Comparison of ENCODE assay signal across 29 cellular contexts in the genomic region with DNA sequence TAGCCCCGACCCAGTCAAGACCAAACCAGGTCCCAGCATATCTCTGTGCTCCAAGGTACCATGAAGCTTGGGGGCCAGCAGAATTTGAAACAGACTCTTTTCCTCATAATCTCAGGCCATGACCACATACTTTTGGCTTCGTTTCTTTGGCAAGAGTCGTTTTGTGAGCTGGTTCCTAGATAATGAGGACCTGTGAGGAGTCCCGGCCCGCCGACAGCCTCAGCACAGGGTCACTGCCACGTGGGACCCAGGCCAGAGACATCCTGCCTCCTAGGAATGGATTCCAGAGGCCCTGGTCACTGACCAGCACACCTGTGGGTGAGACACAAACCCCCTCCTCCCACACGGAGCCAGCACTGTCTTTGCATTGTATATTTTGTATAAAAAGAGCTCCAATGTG.
DNase-seq lines count a peak whose midpoint lies in the region; ATAC-seq and TF ChIP-seq lines count a peak whose summit lies in the region.
"Had no signal": no experiment of that assay in that cellular context is flagged by ENCODE, and none has a peak within 500 bp of the region (broad histone marks: within the 10 kb centered on the region; RNA-seq: fewer than 3 reads in every experiment).

No MANE protein-coding gene starts in this region.

- H3K27ac ChIP-seq in mammary epithelial cell (ENCODE audit: insufficient read depth, low read depth, low read length) (no peak overlapping the region), right cardiac atrium (ENCODE audit: low read length) (no peak overlapping the region)
- H3K27ac ChIP-seq: 22Rv1, foreskin keratinocyte, neutrophil, SJCRH30, suprapubic skin had no signal

- H3K4me1 ChIP-seq in mammary epithelial cell (ENCODE audit: insufficient read depth, low read length), result no peaks in the 10 kb centered on the region
- H3K4me1 ChIP-seq in right cardiac atrium (ENCODE audit: control insufficient read depth, insufficient read depth, low read length), result no peaks in the 10 kb centered on the region
- H3K4me1 ChIP-seq: foreskin keratinocyte, prostate gland, SJCRH30 had no signal

- H3K4me3 ChIP-seq in mammary epithelial cell (replicated peaks in 1 of 3; ENCODE audit: insufficient read depth in 1 of 3, low read depth in 2 of 3, low read length in 3 of 3), result no peak overlapping the region
- no peak overlapping the region for H3K4me3 ChIP-seq in right cardiac atrium (ENCODE audit: low read length)
- H3K4me3 ChIP-seq: prostate gland, SJCRH30, suprapubic skin had no signal

- H3K27ac Mint-ChIP-seq in stimulated activated naive B cell treated with anti-CD40 and anti-IgM and Interleukin-4, amounts not matched to agents 10 μg/mL and 1 μg/mL and 100 μg/mL, for 72 hours, result no peak overlapping the region
- H3K27ac Mint-ChIP-seq: activated naive CD8-positive, alpha-beta T cell treated with anti-CD3 and anti-CD28 coated beads for 36 hours; activated T-cell treated with anti-CD3 and anti-CD28 coated beads, Interleukin-2, amount 50 U/mL, for 24 hours; effector memory CD8-positive, alpha-beta T cell; WTC11 had no signal

- H3K27me3 Mint-ChIP-seq in stimulated activated naive B cell treated with anti-CD40 and anti-IgM and Interleukin-4, amounts not matched to agents 10 μg/mL and 1 μg/mL and 100 μg/mL, for 72 hours, result peaks cover 15% of the 10 kb centered on the region in 2 donors

- H3K9me3 ChIP-seq in mammary epithelial cell (replicated peaks; ENCODE audit: insufficient read depth, low read length) (no peaks in the 10 kb centered on the region), right cardiac atrium (ENCODE audit: control insufficient read depth, low read length) (no peaks in the 10 kb centered on the region)
- H3K9me3 ChIP-seq: neutrophil, prostate gland, SJCRH30, suprapubic skin had no signal

- BruUV-seq in mammary epithelial cell (replicated peaks; lab: Mats Ljungman, UMichigan), result no TSS peak

- H3K9me3 Mint-ChIP-seq in stimulated activated naive B cell treated with anti-CD40 and anti-IgM and Interleukin-4, amounts not matched to agents 10 μg/mL and 1 μg/mL and 100 μg/mL, for 72 hours, result no peaks in the 10 kb centered on the region
- H3K9me3 Mint-ChIP-seq: activated T-cell treated with anti-CD3 and anti-CD28 coated beads, Interleukin-2, amount 50 U/mL, for 24 hours; effector memory CD8-positive, alpha-beta T cell had no signal

- dilution Hi-C loops in mammary epithelial cell (cut with HindIII; ENCODE audit: low sequenced_read_pairs), result no loop called here

- CTCF ChIA-PET in mammary epithelial cell (lab: Charles Lee; ENCODE audit: low non-redundant PET), result no interaction called here

- ATAC-seq in right cardiac atrium (peak; percentile 57 to 70), sciatic nerve (peak; percentile 31), GM19452 (IDR thresholded peaks at IDR 0.05; ENCODE audit: unreplicated experiment) (no peak)
- ATAC-seq in stimulated activated naive B cell treated with anti-CD40 and anti-IgM and Interleukin-4, amounts not matched to agents 10 μg/mL and 1 μg/mL and 100 μg/mL, for 72 hours (replicated peaks), result no peak
- ATAC-seq: effector memory CD8-positive, alpha-beta T cell; foreskin keratinocyte; WTC11 had no signal

- peak; percentile 86 for DNase-seq in NCI-H146 (lab: John Stamatoyannopoulos, UW)
- no peak for DNase-seq in NCI-H146 treated with DMSO at 0.1 percent for 48 hours (lab: John Stamatoyannopoulos, UW; ENCODE audit: unreplicated experiment)
- no peak for DNase-seq in mammary epithelial cell
- peak; percentile 44 to 87 (median 82) for DNase-seq in right cardiac atrium
- no peak for DNase-seq in sciatic nerve (ENCODE audit: low spot score)
- no peak for DNase-seq in UCSD-AML1 (lab: John Stamatoyannopoulos, UW; ENCODE audit: unreplicated experiment)
- no peak for DNase-seq in stimulated activated naive B cell treated with anti-CD40 and anti-IgM and Interleukin-4, amounts not matched to agents 10 μg/mL and 1 μg/mL and 100 μg/mL, for 72 hours
- DNase-seq: activated CD4-positive, alpha-beta T cell treated with anti-CD3 and anti-CD28 coated beads, Interleukin-2, amount 50 U/mL, for 1 hour; activated gamma-delta T cell; activated naive CD8-positive, alpha-beta T cell treated with anti-CD3 and anti-CD28 coated beads for 36 hours; activated T-cell treated with anti-CD3 and anti-CD28 coated beads, Interleukin-2, amount 50 U/mL, for 24 hours; central memory CD4-positive, alpha-beta T cell; cortex of kidney; effector memory CD8-positive, alpha-beta T cell; erythroblast; foreskin keratinocyte; mesendoderm; NCI-H226; stimulated activated CD4-positive, alpha-beta T cell treated with anti-CD3 and anti-CD28 coated beads, Interleukin-15, amount 100 ng/mL, for 24 hours; stimulated activated CD4-positive, alpha-beta T cell treated with anti-CD3 and anti-CD28 coated beads, Interleukin-4, amount 100 ng/mL, for 4 hours; SW 1271; T-helper 9 cell had no signal

- H2AFZ ChIP-seq in mammary epithelial cell (ENCODE audit: low read depth, low read length), result peak overlapping the region; percentile 61

- intact Hi-C loops in mammary epithelial cell (cut with micrococcal nuclease), result no loop called here
- intact Hi-C loops in right cardiac atrium (cut with DNase I), result no loop called here
- intact Hi-C loops in sciatic nerve (cut with DNase I), result no loop called here

- H3K36me3 Mint-ChIP-seq in stimulated activated naive B cell treated with anti-CD40 and anti-IgM and Interleukin-4, amounts not matched to agents 10 μg/mL and 1 μg/mL and 100 μg/mL, for 72 hours, result no peaks in the 10 kb centered on the region
- H3K36me3 Mint-ChIP-seq: WTC11 had no signal

- WGBS in mammary epithelial cell (ENCODE audit: low coverage, missing lambda C conversion rate), result 21% methylated on average over 8 of the region's 8 CpGs
- 27% methylated on average over 8 of the region's 8 CpGs for WGBS in right cardiac atrium

- H3K79me2 ChIP-seq in mammary epithelial cell (ENCODE audit: insufficient read depth, low read length), result no peaks in the 10 kb centered on the region

- in situ Hi-C loops in mammary epithelial cell (cut with MboI; ENCODE audit: low sequenced_read_pairs in 2 of 2), result no loop called here

- H3K27me3 ChIP-seq in mammary epithelial cell (ENCODE audit: insufficient read depth, low read length), result peaks cover 2% of the 10 kb centered on the region
- no peaks in the 10 kb centered on the region for H3K27me3 ChIP-seq in right cardiac atrium (ENCODE audit: control insufficient read depth, insufficient read depth)
- H3K27me3 ChIP-seq: foreskin keratinocyte, neutrophil, SJCRH30, suprapubic skin had no signal

- no peak overlapping the region for H3K4me2 ChIP-seq in mammary epithelial cell (ENCODE audit: insufficient read depth, low read depth, low read length)

- no peak overlapping the region for H3K9ac ChIP-seq in mammary epithelial cell (ENCODE audit: insufficient read depth, low read length)

- TF ChIP-seq CTCF in mammary epithelial cell (conservative IDR thresholded peaks at IDR 0.05 in 1 of 2, IDR thresholded peaks at IDR 0.05 in 1 of 2; ENCODE audit: extremely low read depth in 1 of 2, insufficient read depth in 1 of 2, low read depth in 1 of 2, low read length in 2 of 2), result no peak

- H3K4me1 Mint-ChIP-seq in stimulated activated naive B cell treated with anti-CD40 and anti-IgM and Interleukin-4, amounts not matched to agents 10 μg/mL and 1 μg/mL and 100 μg/mL, for 72 hours, result peaks cover 0 to 5% of the 10 kb centered on the region in 2 donors
- H3K4me1 Mint-ChIP-seq: activated naive CD8-positive, alpha-beta T cell treated with anti-CD3 and anti-CD28 coated beads for 36 hours; WTC11 had no signal

- H3K4me3 Mint-ChIP-seq in stimulated activated naive B cell treated with anti-CD40 and anti-IgM and Interleukin-4, amounts not matched to agents 10 μg/mL and 1 μg/mL and 100 μg/mL, for 72 hours, result no peak overlapping the region
- H3K4me3 Mint-ChIP-seq: activated naive CD8-positive, alpha-beta T cell treated with anti-CD3 and anti-CD28 coated beads for 36 hours; activated T-cell treated with anti-CD3 and anti-CD28 coated beads, Interleukin-2, amount 50 U/mL, for 24 hours; effector memory CD8-positive, alpha-beta T cell; WTC11 had no signal

- no peaks in the 10 kb centered on the region for H4K20me1 ChIP-seq in mammary epithelial cell (ENCODE audit: insufficient read depth, low read length)

- no peaks in the 10 kb centered on the region for H3K36me3 ChIP-seq in mammary epithelial cell (ENCODE audit: insufficient read depth, low read length)
- H3K36me3 ChIP-seq: neutrophil, prostate gland, SJCRH30, suprapubic skin had no signal

Comparison
In these comparisons a context has a peak if more than half of its experiments do, and no peak if none do; other contexts are left out.
1. DNase-seq: peak in NCI-H146 (single experiment) and right cardiac atrium (3 of 3); none in NCI-H146 treated with DMSO at 0.1 percent for 48 hours (single experiment), mammary epithelial cell (single experiment), sciatic nerve (single experiment), UCSD-AML1 (single experiment) and stimulated activated naive B cell treated with anti-CD40 and anti-IgM and Interleukin-4, amounts not matched to agents 10 μg/mL and 1 μg/mL and 100 μg/mL, for 72 hours (single experiment).
2. ATAC-seq: peak in right cardiac atrium (2 of 2) and sciatic nerve (single experiment); none in stimulated activated naive B cell treated with anti-CD40 and anti-IgM and Interleukin-4, amounts not matched to agents 10 μg/mL and 1 μg/mL and 100 μg/mL, for 72 hours (0 of 2) and GM19452 (single experiment).